In genomic region chr3:34260266-34260990, GRCh38 we compare ENCODE assay signal across 8 cellular contexts.
DNase-seq lines count a peak whose midpoint lies in the region; ATAC-seq, FAIRE-seq and TF ChIP-seq lines count a peak whose summit lies in the region.

No MANE protein-coding gene starts in this region.

- ATAC-seq in HG02973 (IDR thresholded peaks at IDR 0.05; ENCODE audit: unreplicated experiment) (peak; percentile 55), PC-3 (peak; percentile 76; the same call in 1 of the 2 replicates)

- no peak overlapping the region for H2BK5ac ChIP-seq in H1 (ENCODE audit: low read depth, low read length)

- H2BK20ac ChIP-seq in H1 (ENCODE audit: low read length): no peak overlapping the region

- no peak overlapping the region for H3K56ac ChIP-seq in H1 (replicated peaks; ENCODE audit: insufficient read length, low read depth, low read length)

- no peaks in the 10 kb centered on the region for H3K79me1 ChIP-seq in H1 (ENCODE audit: low read depth, low read length)

- TF ChIP-seq CTCF in PC-3 (conservative IDR thresholded peaks at IDR 0.05; ENCODE audit: low read depth, low read length) (peak; percentile 74), H1 (IDR thresholded peaks at IDR 0.05; ENCODE audit: control extremely low read depth in 1 of 3, insufficient read depth in 1 of 3, low read depth in 1 of 3, low read length in 3 of 3) (peak in 2 of 3 experiments; percentile 50 to 55; a peak in 3 of 4 replicates)

- H3K23me2 ChIP-seq in H1 (ENCODE audit: low read depth, low read length): 0 out of 2 replicates have a peak, but pooled peaks cover 3% of the 10 kb centered on the region

- no peaks in the 10 kb centered on the region for H3K4me1 ChIP-seq in PC-3 (ENCODE audit: insufficient read depth, low read length)
- H3K4me1 ChIP-seq in H1 (replicated peaks in 1 of 4; ENCODE audit: control insufficient read depth in 3 of 4, insufficient read depth in 4 of 4, low read length in 3 of 4): peaks cover 0 to 6% (median 4%) of the 10 kb centered on the region in 4 experiments; a peak in 4 of 7 replicates
- no peaks in the 10 kb centered on the region for H3K4me1 ChIP-seq in effector memory CD4-positive, alpha-beta T cell (ENCODE audit: control insufficient read depth, insufficient read depth, low read length, poor library complexity, severe bottlenecking)

- POLR2A ChIA-PET in PC-3 (lab: Charles Lee; ENCODE audit: unreplicated experiment) (no interaction called here), H1 (lab: Charles Lee; ENCODE audit: partially characterized antibody) (no interaction called here)

- no peak overlapping the region for H4K8ac ChIP-seq in H1 (ENCODE audit: extremely low read depth, insufficient read depth, low read length)

- H2BK15ac ChIP-seq in H1 (ENCODE audit: low read length): peak overlapping the region; percentile 19; the same call in 1 of the 2 replicates

- H4K20me1 ChIP-seq in PC-3 (ENCODE audit: low read length) (no peaks in the 10 kb centered on the region), H1 (replicated peaks in 1 of 2; ENCODE audit: control insufficient read depth in 1 of 2, insufficient read depth in 2 of 2, low read length in 2 of 2) (no peaks in the 10 kb centered on the region)

- no peak overlapping the region for H2AK5ac ChIP-seq in H1 (ENCODE audit: low read depth, low read length)

- H3K9me2 ChIP-seq in PC-3 (replicated peaks; ENCODE audit: low read length): no peaks in the 10 kb centered on the region

- CTCF ChIA-PET in activated naive CD4-positive, alpha-beta T cell treated with anti-CD3 and anti-CD28 coated beads, Interleukin-2, amount 10 ng/mL, durations not matched to agents 7 days and 5 days (lab: Charles Lee): interaction anchor here (0.7 to 3.5 kb wide), 7 partner anchors 12 to 423 kb away, joined by 3 to 14 read pairs (median 3); no protein-coding TSS in a partner anchor
- CTCF ChIA-PET in PC-3 (lab: Charles Lee): interaction anchor here (1.0 to 1.2 kb wide), 3 partner anchors 280 to 423 kb away, joined by 7 to 23 read pairs (median 9); no protein-coding TSS in a partner anchor
- CTCF ChIA-PET in H1 (lab: Charles Lee; ENCODE audit: partially characterized antibody): interaction anchor here (0.5 to 6.9 kb wide), 63 partner anchors 10 to 428 kb away, joined by 3 to 62 read pairs (median 4); no protein-coding TSS in a partner anchor

- no peak overlapping the region for H2BK120ac ChIP-seq in H1 (replicated peaks; ENCODE audit: low read depth, low read length)

- H3K27me3 ChIP-seq in PC-3 (ENCODE audit: low read length) (0 out of 2 replicates have a peak, but pooled peaks cover 2% of the 10 kb centered on the region), H1 (replicated peaks in 1 of 4; ENCODE audit: control insufficient read depth in 3 of 4, extremely low read depth in 1 of 4, insufficient read depth in 3 of 4, low read length in 3 of 4) (peaks cover 0 to under 1% (median 0%) of the 10 kb centered on the region in 4 experiments; a peak in 1 of 7 replicates)
- H3K27me3 ChIP-seq in effector memory CD4-positive, alpha-beta T cell (replicated peaks; ENCODE audit: control insufficient read depth, insufficient read depth, low read length, poor library complexity, severe bottlenecking): no peaks in the 10 kb centered on the region

- H3K27me3 Mint-ChIP-seq in activated naive CD4-positive, alpha-beta T cell treated with anti-CD3 and anti-CD28 coated beads, Interleukin-2, amount 10 ng/mL, durations not matched to agents 7 days and 5 days: peaks cover 15% of the 10 kb centered on the region

- 88% methylated on average over 2 of the region's 2 CpGs; no CpG with 5 or more reads in 1 of the 2 experiments for WGBS in H1 (ENCODE audit: extremely low coverage in 1 of 2, insufficient coverage in 1 of 2, insufficient read length in 1 of 2, insufficient replicate concordance in 2 of 2, low coverage in 1 of 2, low lambda C conversion rate in 2 of 2, missing lambda C conversion rate in 1 of 2), 2 experiments

- no peak for FAIRE-seq in H1 (lab: Jason Lieb, UNC)

- no peak overlapping the region for H3K14ac ChIP-seq in H1 (ENCODE audit: insufficient read length)

- H2BK12ac ChIP-seq in H1 (ENCODE audit: low read depth, low read length): no peak overlapping the region; the same call in 1 of the 2 replicates

- H3K36me3 Mint-ChIP-seq in activated naive CD4-positive, alpha-beta T cell treated with anti-CD3 and anti-CD28 coated beads, Interleukin-2, amount 10 ng/mL, durations not matched to agents 7 days and 5 days: no peaks in the 10 kb centered on the region

- BruUV-seq in PC-3 (replicated peaks; lab: Mats Ljungman, UMichigan): no TSS peak

- H3K4ac ChIP-seq in H1 (replicated peaks; ENCODE audit: insufficient read length, low read depth, low read length): no peak overlapping the region

- H3K36me3 ChIP-seq in PC-3 (ENCODE audit: low read depth, low read length) (no peaks in the 10 kb centered on the region), H1 (ENCODE audit: control insufficient read depth in 2 of 4, insufficient read depth in 4 of 4, low read length in 3 of 4) (no peaks in the 10 kb centered on the region)
- no peaks in the 10 kb centered on the region for H3K36me3 ChIP-seq in effector memory CD4-positive, alpha-beta T cell (ENCODE audit: control insufficient read depth, insufficient read depth, low read length)

- no peak for TF ChIP-seq EP300 in H1 (IDR thresholded peaks at IDR 0.05; ENCODE audit: borderline replicate concordance in 1 of 2, low read depth in 2 of 2, low read length in 2 of 2)

- H3K23ac ChIP-seq in H1 (ENCODE audit: insufficient read length): no peak overlapping the region

- H3K27ac Mint-ChIP-seq in activated naive CD4-positive, alpha-beta T cell treated with anti-CD3 and anti-CD28 coated beads, Interleukin-2, amount 10 ng/mL, durations not matched to agents 7 days and 5 days: no peak overlapping the region

- no peaks in the 10 kb centered on the region for H3K9me3 Mint-ChIP-seq in activated naive CD4-positive, alpha-beta T cell treated with anti-CD3 and anti-CD28 coated beads, Interleukin-2, amount 10 ng/mL, durations not matched to agents 7 days and 5 days

- H3K4me2 ChIP-seq in PC-3 (ENCODE audit: low read length) (no peak overlapping the region), H1 (ENCODE audit: insufficient read depth in 1 of 2, low read depth in 2 of 2, low read length in 2 of 2) (no peak overlapping the region)

- intact Hi-C loops in PC-3 (cut with micrococcal nuclease): loop anchor here (1.0 kb wide), 2 partner anchors 280 to 424 kb away; no protein-coding TSS in a partner anchor

- H3K4me3 ChIP-seq in PC-3 (ENCODE audit: low read length) (no peak overlapping the region), H1 (ENCODE audit: extremely low read depth in 1 of 4, insufficient read depth in 2 of 4, low read depth in 3 of 4, low read length in 4 of 4) (no peak overlapping the region)
- no peak overlapping the region for H3K4me3 ChIP-seq in effector memory CD4-positive, alpha-beta T cell (ENCODE audit: insufficient read depth, low read depth, low read length, poor library complexity, severe bottlenecking)

- H3K9ac ChIP-seq in PC-3 (ENCODE audit: low read length) (no peak overlapping the region), H1 (replicated peaks in 1 of 4; ENCODE audit: extremely low read depth in 1 of 4, low read depth in 3 of 4, low read length in 3 of 4) (no peak overlapping the region)

- no peak overlapping the region for H3K27ac ChIP-seq in PC-3 (ENCODE audit: low read length)
- no peak overlapping the region for H3K27ac ChIP-seq in H1 (ENCODE audit: low read depth, low read length)
- H3K27ac ChIP-seq in effector memory CD4-positive, alpha-beta T cell (ENCODE audit: insufficient read depth, low read length, poor library complexity, severe bottlenecking): no peak overlapping the region

- no peak overlapping the region for H3K18ac ChIP-seq in H1 (ENCODE audit: extremely low read depth, low read length)

- H3K79me2 ChIP-seq in PC-3 (ENCODE audit: low read length): no peaks in the 10 kb centered on the region
- no peaks in the 10 kb centered on the region for H3K79me2 ChIP-seq in H1 (ENCODE audit: control insufficient read depth in 1 of 2, insufficient read depth in 2 of 2, low read length in 2 of 2)

- no peak overlapping the region for H4K5ac ChIP-seq in H1 (ENCODE audit: insufficient read length, low read depth, low read length)

- H3K9me3 ChIP-seq in PC-3 (ENCODE audit: low read length) (no peaks in the 10 kb centered on the region), H1 (ENCODE audit: insufficient read depth in 2 of 2, low read depth in 1 of 2, low read length in 1 of 2) (no peaks in the 10 kb centered on the region)
- H3K9me3 ChIP-seq in effector memory CD4-positive, alpha-beta T cell (ENCODE audit: control insufficient read depth, low read length): no peaks in the 10 kb centered on the region

- peak; percentile 57 to 63 for TF ChIP-seq RAD21 in H1 (IDR thresholded peaks at IDR 0.05 in 1 of 2, conservative IDR thresholded peaks at IDR 0.05 in 1 of 2; ENCODE audit: low read depth in 2 of 2, low read length in 2 of 2)

- H3K4me3 Mint-ChIP-seq in activated naive CD4-positive, alpha-beta T cell treated with anti-CD3 and anti-CD28 coated beads, Interleukin-2, amount 10 ng/mL, durations not matched to agents 7 days and 5 days: no peak overlapping the region

- H4K91ac ChIP-seq in H1 (replicated peaks; ENCODE audit: insufficient read length, low read length): no peak overlapping the region

- no peaks in the 10 kb centered on the region for H3F3A ChIP-seq in PC-3 (ENCODE audit: low read length, unreplicated experiment)

- TF ChIP-seq POLR2A in H1 (IDR thresholded peaks at IDR 0.05; ENCODE audit: control extremely low read depth in 1 of 2, low read depth in 2 of 2, low read length in 2 of 2): no peak

- peak; percentile 42 for DNase-seq in activated naive CD4-positive, alpha-beta T cell treated with anti-CD3 and anti-CD28 coated beads, Interleukin-2, amount 10 ng/mL, durations not matched to agents 7 days and 5 days
- no peak for DNase-seq in activated naive CD4-positive, alpha-beta T cell treated with Interleukin-2 at 50 U/mL for 16 hours
- DNase-seq in PC-3: peak; percentile 62
- DNase-seq in H1 (ENCODE audit: low read depth in 1 of 2, low spot score in 2 of 2): peak in 1 of 2 experiments; percentile 77
- peak; percentile 52 for DNase-seq in middle frontal gyrus (ENCODE audit: extremely low spot score, low spot score)
- no peak for DNase-seq in cortex of kidney (lab: John Stamatoyannopoulos, UW)
- no peak for DNase-seq in effector memory CD4-positive, alpha-beta T cell

- H2AFZ ChIP-seq in PC-3 (ENCODE audit: low read length): no peak overlapping the region
- peak overlapping the region; percentile 92 for H2AFZ ChIP-seq in H1 (ENCODE audit: low read length)

- H3K4me1 Mint-ChIP-seq in activated naive CD4-positive, alpha-beta T cell treated with anti-CD3 and anti-CD28 coated beads, Interleukin-2, amount 10 ng/mL, durations not matched to agents 7 days and 5 days: no peaks in the 10 kb centered on the region

TF ChIP-seq in H1, 55 proteins besides CTCF, POLR2A, EP300 and RAD21 (continues in another document):
- TF ChIP-seq POLR2AphosphoS5 (IDR thresholded peaks at IDR 0.05; ENCODE audit: low read depth, low read length) (no peak), KDM1A (IDR thresholded peaks at IDR 0.05; ENCODE audit: borderline replicate concordance, low read length) (no peak), BCL11A (IDR thresholded peaks at IDR 0.05; ENCODE audit: low read depth in 2 of 2, low read length in 2 of 2) (no peak), EGR1 (IDR thresholded peaks at IDR 0.05; ENCODE audit: borderline replicate concordance, low read depth, low read length) (no peak), ZNF274 (IDR thresholded peaks at IDR 0.05; ENCODE audit: borderline replicate concordance, extremely low read depth, low read length) (no peak)

Comparison
In these comparisons a context has a peak if more than half of its experiments do, and no peak if none do; other contexts are left out.
1. DNase-seq: peak in activated naive CD4-positive, alpha-beta T cell treated with anti-CD3 and anti-CD28 coated beads, Interleukin-2, amount 10 ng/mL, durations not matched to agents 7 days and 5 days (single experiment), PC-3 (single experiment) and middle frontal gyrus (single experiment); none in activated naive CD4-positive, alpha-beta T cell treated with Interleukin-2 at 50 U/mL for 16 hours (single experiment), cortex of kidney (single experiment) and effector memory CD4-positive, alpha-beta T cell (0 of 3).